13 cellular contexts compared by ENCODE assay signal in genomic region chr17:83202002-83203000, GRCh38.
A peak's percentile ranks its signal among the peaks of the same experiment; 100 is the strongest.
DNase-seq lines count a peak whose midpoint lies in the region; ATAC-seq and TF ChIP-seq lines count a peak whose summit lies in the region.
"Had no signal": no experiment of that assay in that cellular context is flagged by ENCODE, and none has a peak within 500 bp of the region (broad histone marks: within the 10 kb centered on the region; RNA-seq: fewer than 3 reads in every experiment).

No MANE protein-coding gene starts in this region.

- H4K20me1 ChIP-seq in SK-N-SH (ENCODE audit: insufficient read depth) = no peaks in the 10 kb centered on the region

- no peak for ATAC-seq in CD4-positive, CD25-positive, alpha-beta regulatory T cell (ENCODE audit: low read depth in 2 of 2)
- ATAC-seq in heart right ventricle (no peak), GM18498 (IDR thresholded peaks at IDR 0.05; ENCODE audit: unreplicated experiment) (no peak)
- ATAC-seq: activated T-cell treated with anti-CD3 and anti-CD28 coated beads, Interleukin-2, amount 50 U/mL, for 72 hours had no signal

- no peak for TF ChIP-seq POLR2A in prostate gland (IDR thresholded peaks at IDR 0.05)

- TF ChIP-seq RAD21 in SK-N-SH (IDR thresholded peaks at IDR 0.05; ENCODE audit: low read length) = no peak

- peak overlapping the region in 1 of 4 donors; percentile 27 for H3K4me3 Mint-ChIP-seq in CD4-positive, CD25-positive, alpha-beta regulatory T cell

- peaks cover 9% of the 10 kb centered on the region for H3F3A ChIP-seq in SK-N-SH (replicated peaks; ENCODE audit: insufficient read depth)

- H3K4me2 ChIP-seq in SK-N-SH = no peak overlapping the region

- no peak for DNase-seq in CD4-positive, CD25-positive, alpha-beta regulatory T cell
- peak; percentile 57 for DNase-seq in activated CD8-positive, alpha-beta memory T cell treated with anti-CD3 and anti-CD28 coated beads for 24 hours
- DNase-seq in heart right ventricle (peak in 1 of 2 donors; percentile 3), prostate gland (ENCODE audit: low spot score) (peak; percentile 3), SK-N-SH (no peak), NCI-H69 (lab: John Stamatoyannopoulos, UW) (no peak), EL (no peak)
- DNase-seq: islet precursor cell; NCI-H2081; stimulated activated CD4-positive, alpha-beta T cell treated with anti-CD3 and anti-CD28 coated beads, Interleukin-15, amount 100 ng/mL, for 24 hours had no signal

- no peaks in the 10 kb centered on the region for H3K27me3 Mint-ChIP-seq in CD4-positive, CD25-positive, alpha-beta regulatory T cell

- no peaks in the 10 kb centered on the region for H3K27me3 ChIP-seq in CD4-positive, CD25-positive, alpha-beta regulatory T cell (ENCODE audit: control insufficient read depth, insufficient read depth, low read length)
- H3K27me3 ChIP-seq in heart right ventricle (no peaks in the 10 kb centered on the region), prostate gland (replicated peaks; ENCODE audit: insufficient read depth) (no peaks in the 10 kb centered on the region), SK-N-SH (ENCODE audit: insufficient read depth) (no peaks in the 10 kb centered on the region)
- H3K27me3 ChIP-seq: SJCRH30 had no signal

- CTCF ChIA-PET in SK-N-SH (lab: Yijun Ruan, JAX) = interaction anchor here (1.6 to 2.4 kb wide), 2 partner anchors 12 to 421 kb away, joined by 4 to 12 read pairs; no protein-coding TSS in a partner anchor

- H3K9me3 Mint-ChIP-seq in CD4-positive, CD25-positive, alpha-beta regulatory T cell = no peaks in the 10 kb centered on the region
- H3K9me3 Mint-ChIP-seq: activated T-cell treated with anti-CD3 and anti-CD28 coated beads, Interleukin-2, amount 50 U/mL, for 72 hours had no signal

- no peak overlapping the region for H3K27ac ChIP-seq in CD4-positive, CD25-positive, alpha-beta regulatory T cell (ENCODE audit: insufficient read depth, low read length, poor library complexity, severe bottlenecking)
- H3K27ac ChIP-seq in heart right ventricle = peak overlapping the region in 6 of 10 donors; percentile 28 to 98 (median 64)
- no peak overlapping the region for H3K27ac ChIP-seq in prostate gland
- H3K27ac ChIP-seq in SK-N-SH (ENCODE audit: low read depth in 2 of 2, low read length in 1 of 2) = peak overlapping the region in 1 of 2 experiments; percentile 42; a peak in 2 of 4 replicates
- H3K27ac ChIP-seq: SJCRH30 had no signal

- no peak for TF ChIP-seq EP300 in SK-N-SH (IDR thresholded peaks at IDR 0.05; ENCODE audit: borderline replicate concordance in 1 of 2, low read depth in 1 of 2, low read length in 1 of 2)

- H3K36me3 Mint-ChIP-seq in CD4-positive, CD25-positive, alpha-beta regulatory T cell = no peaks in the 10 kb centered on the region

- H3K36me3 ChIP-seq in CD4-positive, CD25-positive, alpha-beta regulatory T cell (ENCODE audit: control insufficient read depth, insufficient read depth, low read length) = no peaks in the 10 kb centered on the region
- H3K36me3 ChIP-seq in heart right ventricle = no peaks in the 10 kb centered on the region
- no peaks in the 10 kb centered on the region for H3K36me3 ChIP-seq in prostate gland
- no peaks in the 10 kb centered on the region for H3K36me3 ChIP-seq in SK-N-SH (replicated peaks in 1 of 2; ENCODE audit: control insufficient read depth in 1 of 2, insufficient read depth in 2 of 2, low read length in 1 of 2)
- H3K36me3 ChIP-seq: SJCRH30 had no signal

- intact Hi-C loops in heart right ventricle (cut with DNase I) = no loop called here
- intact Hi-C loops in prostate gland (cut with DNase I) = no loop called here

- H3K9ac ChIP-seq in SK-N-SH = no peak overlapping the region

- H3K79me2 ChIP-seq in SK-N-SH (ENCODE audit: insufficient read depth) = no peaks in the 10 kb centered on the region

- WGBS in heart right ventricle, 2 donors = 94 to 95% methylated on average over 13 of the region's 13 CpGs
- WGBS in prostate gland = 85% methylated on average over 13 of the region's 13 CpGs
- WGBS in SK-N-SH (ENCODE audit: low lambda C conversion rate) = 69% methylated on average over 6 of the region's 13 CpGs

- H3K9me2 ChIP-seq in SK-N-SH = no peaks in the 10 kb centered on the region

- H3K4me1 ChIP-seq in CD4-positive, CD25-positive, alpha-beta regulatory T cell (ENCODE audit: control insufficient read depth, insufficient read depth, low read length, poor library complexity, severe bottlenecking) = peaks cover 27% of the 10 kb centered on the region
- H3K4me1 ChIP-seq in heart right ventricle (peaks cover 19 to 67% (median 39%) of the 10 kb centered on the region in 9 donors), prostate gland (replicated peaks) (no peaks in the 10 kb centered on the region), SK-N-SH (ENCODE audit: control insufficient read depth in 1 of 2, insufficient read depth in 2 of 2, low read depth in 1 of 2, low read length in 1 of 2) (peaks cover 0 to 24% of the 10 kb centered on the region in 2 experiments; a peak in 3 of 4 replicates)

- H3K27ac Mint-ChIP-seq in CD4-positive, CD25-positive, alpha-beta regulatory T cell = peak overlapping the region in 2 of 3 donors; percentile 78 to 87

- TF ChIP-seq CTCF in heart right ventricle (IDR thresholded peaks at IDR 0.05) = no peak
- TF ChIP-seq CTCF in prostate gland (IDR thresholded peaks at IDR 0.05) = no peak
- no peak for TF ChIP-seq CTCF in SK-N-SH (IDR thresholded peaks at IDR 0.05)

- H3K4me3 ChIP-seq in CD4-positive, CD25-positive, alpha-beta regulatory T cell (ENCODE audit: low read depth, low read length) = no peak overlapping the region
- H3K4me3 ChIP-seq in heart right ventricle (no peak overlapping the region), prostate gland (no peak overlapping the region), SK-N-SH (ENCODE audit: low read depth in 2 of 2, low read length in 1 of 2) (no peak overlapping the region)
- H3K4me3 ChIP-seq: SJCRH30 had no signal

- H3K9me3 ChIP-seq in CD4-positive, CD25-positive, alpha-beta regulatory T cell (ENCODE audit: control insufficient read depth in 2 of 2, low read length in 2 of 2) = no peaks in the 10 kb centered on the region
- H3K9me3 ChIP-seq in heart right ventricle (no peaks in the 10 kb centered on the region), prostate gland (no peaks in the 10 kb centered on the region), SK-N-SH (no peaks in the 10 kb centered on the region)

- POLR2A ChIA-PET in SK-N-SH (lab: Yijun Ruan, JAX) = no interaction called here

- H2AFZ ChIP-seq in SK-N-SH (ENCODE audit: low read depth) = no peak overlapping the region

- H3K4me1 Mint-ChIP-seq in CD4-positive, CD25-positive, alpha-beta regulatory T cell = peaks cover 5 to 40% (median 15%) of the 10 kb centered on the region in 4 donors

TF ChIP-seq in SK-N-SH, 30 proteins besides CTCF, POLR2A, EP300 and RAD21 (continues in another document):
- TF ChIP-seq MAX (IDR thresholded peaks at IDR 0.05; ENCODE audit: low read depth) (no peak), SIN3A (IDR thresholded peaks at IDR 0.05; ENCODE audit: borderline replicate concordance, low read depth, low read length) (no peak), GABPA (IDR thresholded peaks at IDR 0.05; ENCODE audit: low read depth) (no peak), REST (IDR thresholded peaks at IDR 0.05; ENCODE audit: low read depth, low read length) (no peak), FOXM1 (IDR thresholded peaks at IDR 0.05; ENCODE audit: low read depth) (no peak), MXI1 (IDR thresholded peaks at IDR 0.05; ENCODE audit: low read depth, low read length) (no peak), ELF1 (IDR thresholded peaks at IDR 0.05) (no peak), RXRA (IDR thresholded peaks at IDR 0.05; ENCODE audit: borderline replicate concordance, low read depth) (no peak), USF2 (IDR thresholded peaks at IDR 0.05; ENCODE audit: borderline replicate concordance, low read depth, low read length) (no peak), RCOR1 (IDR thresholded peaks at IDR 0.05; ENCODE audit: low read length) (no peak), TEAD4 (IDR thresholded peaks at IDR 0.05; ENCODE audit: borderline replicate concordance, insufficient read depth) (no peak)

Comparison
In these comparisons a context has a peak if more than half of its experiments do, and no peak if none do; other contexts are left out.
1. DNase-seq: peak in activated CD8-positive, alpha-beta memory T cell treated with anti-CD3 and anti-CD28 coated beads for 24 hours (single experiment) and prostate gland (single experiment); none in CD4-positive, CD25-positive, alpha-beta regulatory T cell (0 of 3), SK-N-SH (single experiment), NCI-H69 (single experiment) and EL (single experiment).
2. H3K27ac ChIP-seq: peak in heart right ventricle (6 of 10); none in CD4-positive, CD25-positive, alpha-beta regulatory T cell (single experiment) and prostate gland (0 of 2).